Comparison of ENCODE assay signal across 1 cellular context in genomic region chr19:2236285-2237050, GRCh38.
TF ChIP-seq lines count a peak whose summit lies in the region.

PLEKHJ1 (minus strand) TSS chr19:2236329; CDS start chr19:2236248, 81 bp downstream.
SF3A2 (plus strand) TSS chr19:2236824; CDS start chr19:2243419, 6,595 bp downstream.

TF ChIP-seq in HepG2, 621 proteins besides CTCF, POLR2A, EP300 and RAD21 (continued from another document and continues in another):
- TF ChIP-seq, protein P1, sequence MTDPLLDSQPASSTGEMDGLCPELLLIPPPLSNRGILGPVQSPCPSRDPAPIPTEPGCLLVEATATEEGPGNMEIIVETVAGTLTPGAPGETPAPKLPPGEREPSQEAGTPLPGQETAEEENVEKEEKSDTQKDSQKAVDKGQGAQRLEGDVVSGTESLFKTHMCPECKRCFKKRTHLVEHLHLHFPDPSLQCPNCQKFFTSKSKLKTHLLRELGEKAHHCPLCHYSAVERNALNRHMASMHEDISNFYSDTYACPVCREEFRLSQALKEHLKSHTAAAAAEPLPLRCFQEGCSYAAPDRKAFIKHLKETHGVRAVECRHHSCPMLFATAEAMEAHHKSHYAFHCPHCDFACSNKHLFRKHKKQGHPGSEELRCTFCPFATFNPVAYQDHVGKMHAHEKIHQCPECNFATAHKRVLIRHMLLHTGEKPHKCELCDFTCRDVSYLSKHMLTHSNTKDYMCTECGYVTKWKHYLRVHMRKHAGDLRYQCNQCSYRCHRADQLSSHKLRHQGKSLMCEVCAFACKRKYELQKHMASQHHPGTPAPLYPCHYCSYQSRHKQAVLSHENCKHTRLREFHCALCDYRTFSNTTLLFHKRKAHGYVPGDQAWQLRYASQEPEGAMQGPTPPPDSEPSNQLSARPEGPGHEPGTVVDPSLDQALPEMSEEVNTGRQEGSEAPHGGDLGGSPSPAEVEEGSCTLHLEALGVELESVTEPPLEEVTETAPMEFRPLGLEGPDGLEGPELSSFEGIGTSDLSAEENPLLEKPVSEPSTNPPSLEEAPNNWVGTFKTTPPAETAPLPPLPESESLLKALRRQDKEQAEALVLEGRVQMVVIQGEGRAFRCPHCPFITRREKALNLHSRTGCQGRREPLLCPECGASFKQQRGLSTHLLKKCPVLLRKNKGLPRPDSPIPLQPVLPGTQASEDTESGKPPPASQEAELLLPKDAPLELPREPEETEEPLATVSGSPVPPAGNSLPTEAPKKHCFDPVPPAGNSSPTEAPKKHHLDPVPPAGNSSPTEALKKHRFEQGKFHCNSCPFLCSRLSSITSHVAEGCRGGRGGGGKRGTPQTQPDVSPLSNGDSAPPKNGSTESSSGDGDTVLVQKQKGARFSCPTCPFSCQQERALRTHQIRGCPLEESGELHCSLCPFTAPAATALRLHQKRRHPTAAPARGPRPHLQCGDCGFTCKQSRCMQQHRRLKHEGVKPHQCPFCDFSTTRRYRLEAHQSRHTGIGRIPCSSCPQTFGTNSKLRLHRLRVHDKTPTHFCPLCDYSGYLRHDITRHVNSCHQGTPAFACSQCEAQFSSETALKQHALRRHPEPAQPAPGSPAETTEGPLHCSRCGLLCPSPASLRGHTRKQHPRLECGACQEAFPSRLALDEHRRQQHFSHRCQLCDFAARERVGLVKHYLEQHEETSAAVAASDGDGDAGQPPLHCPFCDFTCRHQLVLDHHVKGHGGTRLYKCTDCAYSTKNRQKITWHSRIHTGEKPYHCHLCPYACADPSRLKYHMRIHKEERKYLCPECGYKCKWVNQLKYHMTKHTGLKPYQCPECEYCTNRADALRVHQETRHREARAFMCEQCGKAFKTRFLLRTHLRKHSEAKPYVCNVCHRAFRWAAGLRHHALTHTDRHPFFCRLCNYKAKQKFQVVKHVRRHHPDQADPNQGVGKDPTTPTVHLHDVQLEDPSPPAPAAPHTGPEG (CRISPR knock-in tag; IDR thresholded peaks at IDR 0.05): peak; percentile 82
- peak; percentile 80; the same call in 1 of the 2 replicates for TF ChIP-seq ISX (CRISPR knock-in tag; conservative IDR thresholded peaks at IDR 0.05)
- peak; percentile 40 for TF ChIP-seq ZNF768 (CRISPR knock-in tag; IDR thresholded peaks at IDR 0.05)
- TF ChIP-seq ZNF510 (CRISPR knock-in tag; IDR thresholded peaks at IDR 0.05; ENCODE audit: low read depth): peak; percentile 90; the same call in 1 of the 2 replicates
- no peak for TF ChIP-seq ZNF251 (CRISPR knock-in tag; IDR thresholded peaks at IDR 0.05)
- peak; percentile 40; the same call in 1 of the 2 replicates for TF ChIP-seq CEBPG (CRISPR knock-in tag; IDR thresholded peaks at IDR 0.05)
- no peak for TF ChIP-seq ZNF24 (IDR thresholded peaks at IDR 0.05)
- peak; percentile 38; the same call in 1 of the 2 replicates for TF ChIP-seq KDM5A (IDR thresholded peaks at IDR 0.05; ENCODE audit: borderline replicate concordance, low read length)
- peak; percentile 72 for TF ChIP-seq ARID5B (CRISPR knock-in tag; IDR thresholded peaks at IDR 0.05)
- peak; percentile 58 for TF ChIP-seq ISL2 (CRISPR knock-in tag; IDR thresholded peaks at IDR 0.05)
- TF ChIP-seq, protein P2, sequence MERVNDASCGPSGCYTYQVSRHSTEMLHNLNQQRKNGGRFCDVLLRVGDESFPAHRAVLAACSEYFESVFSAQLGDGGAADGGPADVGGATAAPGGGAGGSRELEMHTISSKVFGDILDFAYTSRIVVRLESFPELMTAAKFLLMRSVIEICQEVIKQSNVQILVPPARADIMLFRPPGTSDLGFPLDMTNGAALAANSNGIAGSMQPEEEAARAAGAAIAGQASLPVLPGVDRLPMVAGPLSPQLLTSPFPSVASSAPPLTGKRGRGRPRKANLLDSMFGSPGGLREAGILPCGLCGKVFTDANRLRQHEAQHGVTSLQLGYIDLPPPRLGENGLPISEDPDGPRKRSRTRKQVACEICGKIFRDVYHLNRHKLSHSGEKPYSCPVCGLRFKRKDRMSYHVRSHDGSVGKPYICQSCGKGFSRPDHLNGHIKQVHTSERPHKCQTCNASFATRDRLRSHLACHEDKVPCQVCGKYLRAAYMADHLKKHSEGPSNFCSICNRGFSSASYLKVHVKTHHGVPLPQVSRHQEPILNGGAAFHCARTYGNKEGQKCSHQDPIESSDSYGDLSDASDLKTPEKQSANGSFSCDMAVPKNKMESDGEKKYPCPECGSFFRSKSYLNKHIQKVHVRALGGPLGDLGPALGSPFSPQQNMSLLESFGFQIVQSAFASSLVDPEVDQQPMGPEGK (CRISPR knock-in tag; IDR thresholded peaks at IDR 0.05): peak; percentile 93
- peak; percentile 89 for TF ChIP-seq ZNF225 (CRISPR knock-in tag; IDR thresholded peaks at IDR 0.05)
- no peak for TF ChIP-seq U2AF2 (IDR thresholded peaks at IDR 0.05; ENCODE audit: low read depth, low read length)
- peak; percentile 96 for TF ChIP-seq JUND (CRISPR knock-in tag; IDR thresholded peaks at IDR 0.05)
- TF ChIP-seq ETS1 (CRISPR knock-in tag; IDR thresholded peaks at IDR 0.05): peak; percentile 89; the same call in 1 of the 2 replicates
- TF ChIP-seq SATB2 (CRISPR knock-in tag; IDR thresholded peaks at IDR 0.05): peak; percentile 87
- 0 out of 2 replicates have a peak, but pooled peaks have one; percentile 73 for TF ChIP-seq PCBP1 (IDR thresholded peaks at IDR 0.05; ENCODE audit: borderline replicate concordance, low read depth, low read length)
- peak; percentile 72 for TF ChIP-seq HNRNPLL (IDR thresholded peaks at IDR 0.05; ENCODE audit: low read depth, low read length, poor library complexity, severe bottlenecking)
- peak; percentile 54; the same call in 1 of the 2 replicates for TF ChIP-seq ZNF570 (CRISPR knock-in tag; IDR thresholded peaks at IDR 0.05; ENCODE audit: borderline replicate concordance)
- peak; percentile 94 for TF ChIP-seq YEATS4 (CRISPR knock-in tag; IDR thresholded peaks at IDR 0.05; ENCODE audit: borderline replicate concordance)
- peak; percentile 91; the same call in 1 of the 2 replicates for TF ChIP-seq PAX8 (CRISPR knock-in tag; IDR thresholded peaks at IDR 0.05; ENCODE audit: borderline replicate concordance)
- no peak for TF ChIP-seq KDM6A (CRISPR knock-in tag; IDR thresholded peaks at IDR 0.05; ENCODE audit: low read depth)
- TF ChIP-seq ZC3H13 (CRISPR knock-in tag; IDR thresholded peaks at IDR 0.05): peak; percentile 95
- TF ChIP-seq DPF2 (CRISPR knock-in tag; IDR thresholded peaks at IDR 0.05; ENCODE audit: borderline replicate concordance, low read depth): no peak
- TF ChIP-seq PLRG1 (conservative IDR thresholded peaks at IDR 0.05): no peak
- TF ChIP-seq ZNF772 (CRISPR knock-in tag; IDR thresholded peaks at IDR 0.05): peak; percentile 75
- TF ChIP-seq, protein P3, sequence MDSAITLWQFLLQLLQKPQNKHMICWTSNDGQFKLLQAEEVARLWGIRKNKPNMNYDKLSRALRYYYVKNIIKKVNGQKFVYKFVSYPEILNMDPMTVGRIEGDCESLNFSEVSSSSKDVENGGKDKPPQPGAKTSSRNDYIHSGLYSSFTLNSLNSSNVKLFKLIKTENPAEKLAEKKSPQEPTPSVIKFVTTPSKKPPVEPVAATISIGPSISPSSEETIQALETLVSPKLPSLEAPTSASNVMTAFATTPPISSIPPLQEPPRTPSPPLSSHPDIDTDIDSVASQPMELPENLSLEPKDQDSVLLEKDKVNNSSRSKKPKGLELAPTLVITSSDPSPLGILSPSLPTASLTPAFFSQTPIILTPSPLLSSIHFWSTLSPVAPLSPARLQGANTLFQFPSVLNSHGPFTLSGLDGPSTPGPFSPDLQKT (CRISPR knock-in tag; IDR thresholded peaks at IDR 0.05; ENCODE audit: borderline replicate concordance): peak; percentile 60; the same call in 1 of the 2 replicates
- TF ChIP-seq MEIS2 (CRISPR knock-in tag; IDR thresholded peaks at IDR 0.05): peak; percentile 72
- peak; percentile 39; the same call in 1 of the 2 replicates for TF ChIP-seq DMTF1 (CRISPR knock-in tag; IDR thresholded peaks at IDR 0.05)
- TF ChIP-seq ZNF547 (CRISPR knock-in tag; IDR thresholded peaks at IDR 0.05): peak; percentile 97
- TF ChIP-seq SAP130 (CRISPR knock-in tag; IDR thresholded peaks at IDR 0.05; ENCODE audit: low read depth): peak; percentile 76
- peak; percentile 83 for TF ChIP-seq TP53 (CRISPR knock-in tag; conservative IDR thresholded peaks at IDR 0.05)
- 0 out of 2 replicates have a peak, but pooled peaks have one; percentile 29 for TF ChIP-seq ATAD3A (CRISPR knock-in tag; IDR thresholded peaks at IDR 0.05)
- no peak for TF ChIP-seq NBN (conservative IDR thresholded peaks at IDR 0.05)
- TF ChIP-seq, protein P4, sequence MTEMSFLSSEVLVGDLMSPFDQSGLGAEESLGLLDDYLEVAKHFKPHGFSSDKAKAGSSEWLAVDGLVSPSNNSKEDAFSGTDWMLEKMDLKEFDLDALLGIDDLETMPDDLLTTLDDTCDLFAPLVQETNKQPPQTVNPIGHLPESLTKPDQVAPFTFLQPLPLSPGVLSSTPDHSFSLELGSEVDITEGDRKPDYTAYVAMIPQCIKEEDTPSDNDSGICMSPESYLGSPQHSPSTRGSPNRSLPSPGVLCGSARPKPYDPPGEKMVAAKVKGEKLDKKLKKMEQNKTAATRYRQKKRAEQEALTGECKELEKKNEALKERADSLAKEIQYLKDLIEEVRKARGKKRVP (CRISPR knock-in tag; IDR thresholded peaks at IDR 0.05): peak in 1 of 2 experiments; percentile 65; a peak in 2 of 4 replicates
- TF ChIP-seq ZNF550 (CRISPR knock-in tag; IDR thresholded peaks at IDR 0.05; ENCODE audit: borderline replicate concordance): no peak; the same call in 1 of the 2 replicates
- TF ChIP-seq ZNF446 (CRISPR knock-in tag; IDR thresholded peaks at IDR 0.05): peak; percentile 86; the same call in 1 of the 2 replicates
- TF ChIP-seq ZNF513 (CRISPR knock-in tag; conservative IDR thresholded peaks at IDR 0.05): peak; percentile 60; the same call in 1 of the 2 replicates
- TF ChIP-seq SRSF4 (IDR thresholded peaks at IDR 0.05; ENCODE audit: low read depth, low read length, poor library complexity, severe bottlenecking): no peak
- no peak for TF ChIP-seq ZFP62 (CRISPR knock-in tag; IDR thresholded peaks at IDR 0.05)
